Comparison of ENCODE assay signal across 10 cellular contexts in the genomic region with DNA sequence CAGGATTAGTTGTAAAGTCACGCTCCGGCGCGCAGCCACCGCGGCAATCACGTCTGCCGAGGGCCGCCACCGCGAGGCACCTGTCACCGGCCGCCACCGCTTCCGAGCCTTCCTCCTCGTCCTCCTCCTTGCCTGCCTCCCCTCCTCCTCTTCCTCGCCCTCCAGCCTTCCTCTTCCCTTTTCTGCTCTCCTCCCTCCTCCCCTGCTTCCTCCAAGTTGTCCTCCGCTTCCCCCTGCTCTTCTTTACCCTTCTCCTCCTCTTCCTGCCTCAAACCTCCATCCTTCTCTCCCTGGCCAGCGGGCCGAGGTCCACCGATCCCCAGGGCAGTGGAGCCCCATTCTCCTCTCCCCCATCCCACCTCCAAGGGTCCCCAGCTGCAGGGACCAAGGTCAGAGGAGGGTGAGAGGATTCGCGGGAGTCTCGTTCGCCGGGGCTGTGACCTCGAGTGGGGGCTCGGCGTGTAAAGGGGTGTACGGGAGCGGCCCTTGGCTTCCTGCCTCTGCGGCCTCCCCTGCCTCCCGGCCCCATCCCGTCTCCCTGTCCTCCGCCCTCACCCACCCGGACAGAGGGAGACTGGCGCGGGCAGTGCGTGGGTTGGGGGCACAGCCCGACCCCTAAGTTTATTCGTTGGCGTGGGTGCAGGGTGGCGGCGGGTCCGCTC.
DNase-seq lines count a peak whose midpoint lies in the region; ATAC-seq, FAIRE-seq and TF ChIP-seq lines count a peak whose summit lies in the region.
"Had no signal": no experiment of that assay in that cellular context is flagged by ENCODE, and none has a peak within 500 bp of the region (broad histone marks: within the 10 kb centered on the region; RNA-seq: fewer than 3 reads in every experiment).

No MANE protein-coding gene starts in this region.

- H2BK15ac ChIP-seq in mesendoderm (replicated peaks; ENCODE audit: low read depth), result no peak overlapping the region

- TF ChIP-seq CTCF in A549 (IDR thresholded peaks at IDR 0.05) (no peak), GM23338 (conservative IDR thresholded peaks at IDR 0.05; ENCODE audit: low read depth in 2 of 2) (no peak)

- ATAC-seq in A549 (peak in 1 of 2 experiments; percentile 43; a peak in 3 of 6 replicates), GM23338 (peak; percentile 6), sciatic nerve (no peak)

- no peak overlapping the region for H3K27ac Mint-ChIP-seq in GM23338
- H3K27ac Mint-ChIP-seq in activated naive CD8-positive, alpha-beta T cell treated with anti-CD3 and anti-CD28 coated beads for 36 hours, result no peak overlapping the region

- no peak overlapping the region for H3K4ac ChIP-seq in mesendoderm (ENCODE audit: low read depth, low read length)

- peaks cover 77% of the 10 kb centered on the region for H3K27me3 Mint-ChIP-seq in GM23338 (ENCODE audit: insufficient read depth, low read depth, poor library complexity)
- H3K27me3 Mint-ChIP-seq in activated naive CD8-positive, alpha-beta T cell treated with anti-CD3 and anti-CD28 coated beads for 36 hours, result peaks cover 83% of the 10 kb centered on the region

- peaks cover 8% of the 10 kb centered on the region for H3K9me3 Mint-ChIP-seq in GM23338
- H3K9me3 Mint-ChIP-seq in activated naive CD8-positive, alpha-beta T cell treated with anti-CD3 and anti-CD28 coated beads for 36 hours, result no peaks in the 10 kb centered on the region

- no peak for TF ChIP-seq RAD21 in A549 (conservative IDR thresholded peaks at IDR 0.05 in 1 of 2, IDR thresholded peaks at IDR 0.05 in 1 of 2)

- H3K4me3 ChIP-seq in A549 (peak overlapping the region; percentile 56), GM23338 (peak overlapping the region; percentile 56), mesendoderm (ENCODE audit: low read length) (no peak overlapping the region)
- H3K4me3 ChIP-seq: thyroid gland had no signal

- H3K4me2 ChIP-seq in A549 (peak overlapping the region; percentile 98), GM23338 (peak overlapping the region; percentile 85), mesendoderm (ENCODE audit: low read length) (peak overlapping the region; percentile 79)

- H3K79me2 ChIP-seq in GM23338 (replicated peaks; ENCODE audit: insufficient read depth) (no peaks in the 10 kb centered on the region), mesendoderm (ENCODE audit: control insufficient read depth, insufficient read depth, low read length) (no peaks in the 10 kb centered on the region)

- intact Hi-C loops in sciatic nerve (cut with DNase I), result no loop called here

- no peak overlapping the region for H2BK5ac ChIP-seq in mesendoderm (ENCODE audit: low read length)

- H3K27me3 ChIP-seq in GM23338 (ENCODE audit: insufficient read depth), result peaks cover 90% of the 10 kb centered on the region
- H3K27me3 ChIP-seq in mesendoderm (ENCODE audit: insufficient read depth, low read length, poor library complexity), result peaks cover 34% of the 10 kb centered on the region

- H2AFZ ChIP-seq in GM23338, result no peak overlapping the region

- peak overlapping the region in 1 of 2 experiments; percentile 50; a peak in 4 of 6 replicates for H3K27ac ChIP-seq in A549
- H3K27ac ChIP-seq in GM23338 (ENCODE audit: low read depth), result no peak overlapping the region
- no peak overlapping the region for H3K27ac ChIP-seq in mesendoderm (ENCODE audit: low read depth, low read length)
- H3K27ac ChIP-seq: thyroid gland had no signal

- H3K4me3 Mint-ChIP-seq in GM23338, result peak overlapping the region; percentile 82
- H3K4me3 Mint-ChIP-seq in activated naive CD8-positive, alpha-beta T cell treated with anti-CD3 and anti-CD28 coated beads for 36 hours, result peak overlapping the region; percentile 56

- peaks cover 2% of the 10 kb centered on the region; the same call in 1 of the 3 replicates for H3K9me3 ChIP-seq in A549
- H3K9me3 ChIP-seq: thyroid gland had no signal

- H3K36me3 ChIP-seq in GM23338 (ENCODE audit: insufficient read depth) (no peaks in the 10 kb centered on the region), mesendoderm (ENCODE audit: control insufficient read depth, insufficient read depth, low read length) (no peaks in the 10 kb centered on the region)
- H3K36me3 ChIP-seq: thyroid gland had no signal

- no peak for TF ChIP-seq EP300 in A549 (IDR thresholded peaks at IDR 0.05)

- no peak overlapping the region for H3K23ac ChIP-seq in mesendoderm (ENCODE audit: low read length)

- H4K5ac ChIP-seq in mesendoderm (ENCODE audit: low read length), result no peak overlapping the region

- peaks cover 32% of the 10 kb centered on the region for H3K4me1 Mint-ChIP-seq in GM23338
- peaks cover 24% of the 10 kb centered on the region for H3K4me1 Mint-ChIP-seq in activated naive CD8-positive, alpha-beta T cell treated with anti-CD3 and anti-CD28 coated beads for 36 hours

- H4K20me1 ChIP-seq in GM23338 (replicated peaks; ENCODE audit: insufficient read depth), result no peaks in the 10 kb centered on the region; the same call in 1 of the 2 replicates

- no peaks in the 10 kb centered on the region for H3K79me1 ChIP-seq in mesendoderm (ENCODE audit: low read length)

- FAIRE-seq in A549 (lab: Jason Lieb, UNC), result no peak

- no peaks in the 10 kb centered on the region for H3F3A ChIP-seq in GM23338 (replicated peaks; ENCODE audit: low read depth)

- H2BK120ac ChIP-seq in mesendoderm (ENCODE audit: low read depth, low read length), result no peak overlapping the region

- H3K9me2 ChIP-seq in GM23338 (ENCODE audit: insufficient read depth), result no peaks in the 10 kb centered on the region

- DNase-seq in A549 (ENCODE audit: low read depth in 1 of 2, low spot score in 1 of 2) (no peak), GM23338 (ENCODE audit: low spot score) (no peak), mesendoderm (no peak), COLO829 (ENCODE audit: low spot score) (no peak), sciatic nerve (ENCODE audit: low spot score) (no peak), COR-L47 (lab: John Stamatoyannopoulos, UW) (no peak), HCEC 1CT (no peak)
- no peak for DNase-seq in activated naive CD8-positive, alpha-beta T cell treated with anti-CD3 and anti-CD28 coated beads for 36 hours
- DNase-seq: cortex of kidney had no signal

- WGBS in A549 (ENCODE audit: missing lambda C conversion rate), result 10% methylated on average over 37 of the region's 45 CpGs
- no CpG with 5 or more reads among the region's 45 CpGs for WGBS in mesendoderm (ENCODE audit: extremely low coverage, insufficient coverage, low lambda C conversion rate)

- POLR2A ChIA-PET in A549 (lab: Yijun Ruan, JAX), result no interaction called here

- H3K4me1 ChIP-seq in A549 (peaks cover 23% of the 10 kb centered on the region; the same call in 2 of the 3 replicates), GM23338 (ENCODE audit: insufficient read depth) (peaks cover 28% of the 10 kb centered on the region), mesendoderm (ENCODE audit: control insufficient read depth, low read depth, low read length) (peaks cover 6% of the 10 kb centered on the region)

- H3K9ac ChIP-seq in mesendoderm (ENCODE audit: low read length), result peak overlapping the region; percentile 43

- peaks cover 3% of the 10 kb centered on the region; the same call in 1 of the 3 replicates for H3K36me3 Mint-ChIP-seq in GM23338 (ENCODE audit: low read depth)
- H3K36me3 Mint-ChIP-seq in activated naive CD8-positive, alpha-beta T cell treated with anti-CD3 and anti-CD28 coated beads for 36 hours, result no peaks in the 10 kb centered on the region

- no peak overlapping the region for H3K18ac ChIP-seq in mesendoderm (ENCODE audit: low read length)

- H2AK5ac ChIP-seq in mesendoderm (ENCODE audit: low read length), result no peak overlapping the region

- peak overlapping the region; percentile 65 for H3K56ac ChIP-seq in mesendoderm (ENCODE audit: low read length)

- H4K8ac ChIP-seq in mesendoderm (ENCODE audit: low read depth, low read length), result no peak overlapping the region

- CTCF ChIA-PET in A549 (lab: Yijun Ruan, JAX), result interaction anchor here (1.3 to 1.7 kb wide), 2 partner anchors 15 to 73 kb away, joined by 3 to 4 read pairs; no protein-coding TSS in a partner anchor

- no peak for TF ChIP-seq POLR2A in A549 (IDR thresholded peaks at IDR 0.05; ENCODE audit: low read length)

TF ChIP-seq in A549, 52 proteins besides CTCF, POLR2A, EP300 and RAD21 (continues in another document):
- TF ChIP-seq HEYL (CRISPR knock-in tag; IDR thresholded peaks at IDR 0.05) (no peak), HOXA7 (CRISPR knock-in tag; IDR thresholded peaks at IDR 0.05) (no peak), HOXB13 (CRISPR knock-in tag; IDR thresholded peaks at IDR 0.05; ENCODE audit: low read depth) (no peak), MAZ (IDR thresholded peaks at IDR 0.05; ENCODE audit: borderline replicate concordance, low read depth, low read length) (no peak), ZFP36 (IDR thresholded peaks at IDR 0.05; ENCODE audit: borderline replicate concordance, partially characterized antibody) (no peak), TFCP2L1 (CRISPR knock-in tag; IDR thresholded peaks at IDR 0.05) (no peak)
- TF ChIP-seq, protein P1, sequence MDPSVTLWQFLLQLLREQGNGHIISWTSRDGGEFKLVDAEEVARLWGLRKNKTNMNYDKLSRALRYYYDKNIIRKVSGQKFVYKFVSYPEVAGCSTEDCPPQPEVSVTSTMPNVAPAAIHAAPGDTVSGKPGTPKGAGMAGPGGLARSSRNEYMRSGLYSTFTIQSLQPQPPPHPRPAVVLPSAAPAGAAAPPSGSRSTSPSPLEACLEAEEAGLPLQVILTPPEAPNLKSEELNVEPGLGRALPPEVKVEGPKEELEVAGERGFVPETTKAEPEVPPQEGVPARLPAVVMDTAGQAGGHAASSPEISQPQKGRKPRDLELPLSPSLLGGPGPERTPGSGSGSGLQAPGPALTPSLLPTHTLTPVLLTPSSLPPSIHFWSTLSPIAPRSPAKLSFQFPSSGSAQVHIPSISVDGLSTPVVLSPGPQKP (IDR thresholded peaks at IDR 0.05; ENCODE audit: low read depth, low read length), result no peak

TF ChIP-seq in GM23338, 12 proteins besides CTCF, POLR2A, EP300 and RAD21 (continues in another document):
- TF ChIP-seq CREB1 (CRISPR knock-in tag; IDR thresholded peaks at IDR 0.05; ENCODE audit: low read depth), result no peak
- TF ChIP-seq ZNF331 (CRISPR knock-in tag; IDR thresholded peaks at IDR 0.05; ENCODE audit: low read depth), result no peak
- TF ChIP-seq EZH2phosphoT487 (IDR thresholded peaks at IDR 0.05; ENCODE audit: unreplicated experiment), result no peak
- TF ChIP-seq EZH2 (IDR thresholded peaks at IDR 0.05; ENCODE audit: low read depth, unreplicated experiment), result peak; percentile 62
